In the genomic region with DNA sequence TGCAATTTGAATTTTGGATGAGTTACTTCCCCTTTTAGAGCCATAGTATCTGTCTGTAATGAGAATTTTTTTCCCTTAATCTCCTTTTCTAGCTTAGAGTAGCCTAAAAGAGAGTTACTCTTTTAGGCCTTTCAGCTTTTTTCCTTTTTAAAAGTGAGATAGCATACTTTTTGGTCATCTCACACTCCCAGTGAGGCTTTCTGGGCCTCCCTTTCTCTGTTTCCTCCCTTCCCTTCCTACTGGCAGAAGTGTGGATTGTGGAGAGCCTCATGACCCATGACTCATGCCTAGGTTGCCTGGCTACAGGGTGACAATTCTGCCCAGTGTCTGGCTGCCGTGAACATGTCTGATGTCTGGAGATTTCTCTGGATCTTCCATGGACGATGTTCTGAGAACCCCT, we compare ENCODE assay signal across 8 cellular contexts. TPM values are rescaled to one million over a fixed set of nuclear protein-coding genes. Genes with fewer than 3 reads are reported as not detected.
A peak's percentile ranks its signal among the peaks of the same experiment; 100 is the strongest.
DNase-seq lines count a peak whose midpoint lies in the region; FAIRE-seq lines count a peak whose summit lies in the region.

No MANE protein-coding gene starts in this region.

- peak; percentile 91 for FAIRE-seq in RCC 7860 (lab: Jason Lieb, UNC)

- H3K4me1 Mint-ChIP-seq in CD8-positive, alpha-beta memory T cell = peaks cover 5 to 9% (median 7%) of the 10 kb centered on the region in 3 donors

- peak overlapping the region in 2 of 8 donors; percentile 26 to 63 for H3K27ac Mint-ChIP-seq in CD8-positive, alpha-beta memory T cell

- H3K27me3 Mint-ChIP-seq in CD8-positive, alpha-beta memory T cell = peaks cover 11 to 33% of the 10 kb centered on the region in 2 donors

- H3K4me1 ChIP-seq in CD8-positive, alpha-beta memory T cell (ENCODE audit: insufficient read depth, low read length) = peaks cover 4% of the 10 kb centered on the region

- CTCF ChIA-PET in CD8-positive, alpha-beta memory T cell (lab: Charles Lee) = interaction anchor here (1.6 kb wide), 1 partner anchor 12 kb away, joined by 3 read pairs; no protein-coding TSS in a partner anchor

- peak; percentile 45 for DNase-seq in DMS153 (lab: John Stamatoyannopoulos, UW)
- DNase-seq in RCC 7860 (ENCODE audit: low spot score) = peak; percentile 93
- DNase-seq in fibroblast of the conjunctiva (ENCODE audit: low read depth) = peak; percentile 62
- DNase-seq in pulmonary artery endothelial cell (ENCODE audit: low read depth, low spot score) = peak; percentile 47
- no peak for DNase-seq in OCI-M2 (lab: John Stamatoyannopoulos, UW; ENCODE audit: unreplicated experiment)
- no peak for DNase-seq in CD8-positive, alpha-beta memory T cell
- no peak for DNase-seq in middle frontal gyrus (ENCODE audit: extremely low spot score, low spot score)
- DNase-seq in NCI-H1092 (lab: John Stamatoyannopoulos, UW) = no peak

- no peak overlapping the region for H3K27ac ChIP-seq in CD8-positive, alpha-beta memory T cell (ENCODE audit: low read depth, low read length)

- no peaks in the 10 kb centered on the region for H3K36me3 ChIP-seq in CD8-positive, alpha-beta memory T cell (ENCODE audit: insufficient read depth, low read length)

- POLR2A ChIA-PET in CD8-positive, alpha-beta memory T cell (lab: Charles Lee) = no interaction called here

- H3K36me3 Mint-ChIP-seq in CD8-positive, alpha-beta memory T cell = no peaks in the 10 kb centered on the region

- H3K9me3 Mint-ChIP-seq in CD8-positive, alpha-beta memory T cell = no peaks in the 10 kb centered on the region

- H3K27me3 ChIP-seq in CD8-positive, alpha-beta memory T cell (ENCODE audit: insufficient read depth, low read length, poor library complexity, severe bottlenecking) = no peaks in the 10 kb centered on the region

- no peak overlapping the region for H3K4me3 ChIP-seq in CD8-positive, alpha-beta memory T cell (ENCODE audit: low read length)

- H3K9me3 ChIP-seq in CD8-positive, alpha-beta memory T cell (ENCODE audit: low read length) = no peaks in the 10 kb centered on the region

- no peak overlapping the region for H3K4me3 Mint-ChIP-seq in CD8-positive, alpha-beta memory T cell

RNA-seq across cellular contexts. Expression of a gene that starts 15.2 kb away (rescaled TPM):
- not detected in 2 replicates for total RNA-seq in pulmonary artery endothelial cell
- not detected for total RNA-seq in CD8-positive, alpha-beta memory T cell
- polyA plus RNA-seq in CD8-positive, alpha-beta memory T cell = not detected

RNA-seq across cellular contexts. Expression of a gene that starts 37.2 kb away (rescaled TPM):
- total RNA-seq in pulmonary artery endothelial cell = not detected in 2 replicates
- not detected for total RNA-seq in CD8-positive, alpha-beta memory T cell
- polyA plus RNA-seq in CD8-positive, alpha-beta memory T cell = not detected

RNA-seq across cellular contexts. Expression of a gene that starts 44.5 kb away (rescaled TPM):
- total RNA-seq in pulmonary artery endothelial cell = not detected in 2 replicates
- not detected for total RNA-seq in CD8-positive, alpha-beta memory T cell
- not detected for polyA plus RNA-seq in CD8-positive, alpha-beta memory T cell

RNA-seq across cellular contexts. Expression of a gene that starts 55.2 kb away (rescaled TPM):
- total RNA-seq in pulmonary artery endothelial cell = not detected in 2 replicates
- not detected for total RNA-seq in CD8-positive, alpha-beta memory T cell
- polyA plus RNA-seq in CD8-positive, alpha-beta memory T cell = not detected

Comparison
In these comparisons a context has a peak if more than half of its experiments do, and no peak if none do; other contexts are left out.
1. DNase-seq: peak in DMS153 (single experiment), RCC 7860 (single experiment), fibroblast of the conjunctiva (single experiment) and pulmonary artery endothelial cell (single experiment); none in OCI-M2 (single experiment), CD8-positive, alpha-beta memory T cell (0 of 5), middle frontal gyrus (single experiment) and NCI-H1092 (single experiment).